In genomic region chr13:113959198-113959597, GRCh38 we compare ENCODE assay signal across 18 cellular contexts. TPM values are rescaled to one million over a fixed set of nuclear protein-coding genes. Genes with fewer than 3 reads are reported as not detected.
A peak's percentile ranks its signal among the peaks of the same experiment; 100 is the strongest.
DNase-seq lines count a peak whose midpoint lies in the region; ATAC-seq and TF ChIP-seq lines count a peak whose summit lies in the region.
"Had no signal": no experiment of that assay in that cellular context is flagged by ENCODE, and none has a peak within 500 bp of the region (broad histone marks: within the 10 kb centered on the region; RNA-seq: fewer than 3 reads in every experiment).

No MANE protein-coding gene starts in this region.

- no peaks in the 10 kb centered on the region for H3K79me2 ChIP-seq in MM.1S (ENCODE audit: low read length)

- H3K9me3 Mint-ChIP-seq in activated CD4-positive, alpha-beta T cell treated with anti-CD3 and anti-CD28 coated beads for 36 hours (ENCODE audit: low read depth), result peaks cover 12% of the 10 kb centered on the region
- H3K9me3 Mint-ChIP-seq in naive thymus-derived CD8-positive, alpha-beta T cell, result peaks cover 0 to 5% (median 0%) of the 10 kb centered on the region in 9 donors
- peaks cover 32% of the 10 kb centered on the region for H3K9me3 Mint-ChIP-seq in HFFc6

- POLR2A ChIA-PET in activated CD4-positive, alpha-beta T cell treated with anti-CD3 and anti-CD28 coated beads for 36 hours (lab: Charles Lee), result no interaction called here
- POLR2A ChIA-PET in naive thymus-derived CD8-positive, alpha-beta T cell (lab: Charles Lee), result interaction anchor here (1.1 kb wide), 1 partner anchor 38 kb away, joined by 3 read pairs; no protein-coding TSS in a partner anchor

- no peak overlapping the region for H3K27ac Mint-ChIP-seq in activated CD4-positive, alpha-beta T cell treated with anti-CD3 and anti-CD28 coated beads for 36 hours
- H3K27ac Mint-ChIP-seq in naive thymus-derived CD8-positive, alpha-beta T cell, result peak overlapping the region in 8 of 10 donors; percentile 4 to 92 (median 74)
- H3K27ac Mint-ChIP-seq in HFFc6, result no peak overlapping the region
- H3K27ac Mint-ChIP-seq: activated naive CD4-positive, alpha-beta T cell treated with anti-CD3 and anti-CD28 coated beads, Interleukin-2, amount 10 ng/mL, durations not matched to agents 7 days and 5 days had no signal

- no peak for TF ChIP-seq POLR2A in body of pancreas (IDR thresholded peaks at IDR 0.05)

- H3K9me3 ChIP-seq in body of pancreas (no peaks in the 10 kb centered on the region), MM.1S (replicated peaks; ENCODE audit: insufficient read depth, low read length) (no peaks in the 10 kb centered on the region)

- TF ChIP-seq CTCF in body of pancreas (IDR thresholded peaks at IDR 0.05) (no peak), HFFc6 (IDR thresholded peaks at IDR 0.05) (no peak), MM.1S (IDR thresholded peaks at IDR 0.05; ENCODE audit: low read length) (no peak)

- H3K36me3 ChIP-seq in body of pancreas (replicated peaks in 1 of 2; ENCODE audit: insufficient read depth in 1 of 2, low read depth in 2 of 2), result no peaks in the 10 kb centered on the region
- H3K36me3 ChIP-seq in MM.1S (replicated peaks; ENCODE audit: insufficient read depth, low read length), result no peaks in the 10 kb centered on the region
- H3K36me3 ChIP-seq: transverse colon had no signal

- H3K4me3 Mint-ChIP-seq in activated CD4-positive, alpha-beta T cell treated with anti-CD3 and anti-CD28 coated beads for 36 hours, result no peak overlapping the region
- H3K4me3 Mint-ChIP-seq in naive thymus-derived CD8-positive, alpha-beta T cell, result peak overlapping the region in 2 of 10 donors; percentile 37 to 54
- H3K4me3 Mint-ChIP-seq in HFFc6, result no peak overlapping the region
- H3K4me3 Mint-ChIP-seq: activated naive CD4-positive, alpha-beta T cell treated with anti-CD3 and anti-CD28 coated beads, Interleukin-2, amount 10 ng/mL, durations not matched to agents 7 days and 5 days had no signal

- H3K4me3 ChIP-seq in body of pancreas (no peak overlapping the region), MM.1S (ENCODE audit: low read length) (no peak overlapping the region)
- H3K4me3 ChIP-seq: skin epidermis, transverse colon had no signal

- no peaks in the 10 kb centered on the region for H3K27me3 Mint-ChIP-seq in activated CD4-positive, alpha-beta T cell treated with anti-CD3 and anti-CD28 coated beads for 36 hours
- no peaks in the 10 kb centered on the region for H3K27me3 Mint-ChIP-seq in naive thymus-derived CD8-positive, alpha-beta T cell
- H3K27me3 Mint-ChIP-seq in HFFc6 (ENCODE audit: insufficient read depth), result peaks cover 18% of the 10 kb centered on the region
- H3K27me3 Mint-ChIP-seq: activated naive CD4-positive, alpha-beta T cell treated with anti-CD3 and anti-CD28 coated beads, Interleukin-2, amount 10 ng/mL, durations not matched to agents 7 days and 5 days; CD4-positive, CD25-positive, alpha-beta regulatory T cell had no signal

- no peak overlapping the region for H2AFZ ChIP-seq in MM.1S (ENCODE audit: low read length)

- no peaks in the 10 kb centered on the region for H3K4me1 ChIP-seq in body of pancreas
- no peaks in the 10 kb centered on the region for H3K4me1 ChIP-seq in MM.1S (ENCODE audit: low read length)
- H3K4me1 ChIP-seq: transverse colon had no signal

- WGBS in body of pancreas, 2 donors, result 50 to 71% methylated on average over 1 of the region's 1 CpG

- peaks cover 37% of the 10 kb centered on the region for H3K36me3 Mint-ChIP-seq in activated CD4-positive, alpha-beta T cell treated with anti-CD3 and anti-CD28 coated beads for 36 hours (ENCODE audit: low read depth)
- H3K36me3 Mint-ChIP-seq in naive thymus-derived CD8-positive, alpha-beta T cell, result peaks cover 9 to 32% (median 13%) of the 10 kb centered on the region in 3 donors
- H3K36me3 Mint-ChIP-seq in HFFc6 (ENCODE audit: low read depth), result peaks cover 86% of the 10 kb centered on the region

- H3K27ac ChIP-seq in body of pancreas (no peak overlapping the region), MM.1S (ENCODE audit: low read length) (no peak overlapping the region)
- H3K27ac ChIP-seq: skin epidermis, transverse colon had no signal

- H3K4me1 Mint-ChIP-seq in activated CD4-positive, alpha-beta T cell treated with anti-CD3 and anti-CD28 coated beads for 36 hours, result peaks cover 3% of the 10 kb centered on the region
- H3K4me1 Mint-ChIP-seq in naive thymus-derived CD8-positive, alpha-beta T cell, result peaks cover 0 to 19% (median 7%) of the 10 kb centered on the region in 4 donors
- no peaks in the 10 kb centered on the region for H3K4me1 Mint-ChIP-seq in HFFc6 (ENCODE audit: low read depth)
- H3K4me1 Mint-ChIP-seq: activated naive CD4-positive, alpha-beta T cell treated with anti-CD3 and anti-CD28 coated beads, Interleukin-2, amount 10 ng/mL, durations not matched to agents 7 days and 5 days had no signal

- H3K9me2 ChIP-seq in MM.1S (replicated peaks; ENCODE audit: insufficient read depth, low read length), result no peaks in the 10 kb centered on the region

- H3F3A ChIP-seq in MM.1S (ENCODE audit: insufficient read depth, low read length), result no peaks in the 10 kb centered on the region

- H4K20me1 ChIP-seq in MM.1S (ENCODE audit: insufficient read depth, low read length), result no peaks in the 10 kb centered on the region

- no peaks in the 10 kb centered on the region for H3K27me3 ChIP-seq in body of pancreas
- no peaks in the 10 kb centered on the region for H3K27me3 ChIP-seq in MM.1S (replicated peaks; ENCODE audit: insufficient read depth, low read length)
- H3K27me3 ChIP-seq: transverse colon had no signal

- ATAC-seq in activated CD4-positive, alpha-beta T cell treated with anti-CD3 and anti-CD28 coated beads for 36 hours, result peak; percentile 72
- ATAC-seq in body of pancreas (peak; percentile 77), GM19467 (IDR thresholded peaks at IDR 0.05; ENCODE audit: unreplicated experiment) (no peak)
- ATAC-seq in naive thymus-derived CD8-positive, alpha-beta T cell, result peak in 1 of 2 donors; percentile 22

- CTCF ChIA-PET in activated CD4-positive, alpha-beta T cell treated with anti-CD3 and anti-CD28 coated beads for 36 hours (lab: Charles Lee), result interaction anchor here (1.1 kb wide), 1 partner anchor 267 kb away, joined by 3 read pairs; no protein-coding TSS in a partner anchor

- no peak for DNase-seq in activated CD4-positive, alpha-beta T cell treated with anti-CD3 and anti-CD28 coated beads for 36 hours
- DNase-seq in activated CD4-positive, alpha-beta T cell treated with anti-CD3 and anti-CD28 coated beads, Interleukin-2, amount 50 U/mL, for 1 hour, result no peak
- DNase-seq in HT1080 (ENCODE audit: low read depth), result peak; percentile 77
- DNase-seq in body of pancreas, result peak in 1 of 4 donors; percentile 37
- no peak for DNase-seq in naive thymus-derived CD8-positive, alpha-beta T cell
- no peak for DNase-seq in HFFc6
- no peak for DNase-seq in MM.1S
- DNase-seq: activated naive CD4-positive, alpha-beta T cell treated with anti-CD3 and anti-CD28 coated beads, Interleukin-2, amount 10 ng/mL, durations not matched to agents 7 days and 5 days; CD4-positive, CD25-positive, alpha-beta regulatory T cell; hypothalamus; NCI-H1092; NCI-H82; stimulated activated CD4-positive, alpha-beta T cell treated with anti-CD3 and anti-CD28 coated beads, Interleukin-4, amount 100 ng/mL, for 4 hours; T-helper 1 cell; transverse colon had no signal

- no peak overlapping the region for H3K9ac ChIP-seq in MM.1S (ENCODE audit: low read length)

- no peak overlapping the region for H3K4me2 ChIP-seq in MM.1S (ENCODE audit: low read depth, low read length)

- intact Hi-C loops in activated CD4-positive, alpha-beta T cell treated with anti-CD3 and anti-CD28 coated beads for 36 hours (cut with DNase I, micrococcal nuclease), result no loop called here
- intact Hi-C loops in body of pancreas (cut with DNase I), result no loop called here

RNA-seq across cellular contexts. Expression of gene C13orf46, which starts 14.7 kb away (rescaled TPM):
- total RNA-seq in activated CD4-positive, alpha-beta T cell treated with anti-CD3 and anti-CD28 coated beads for 36 hours, result 1 to 10 TPM; 1.6 to 2.2 TPM
- 0.03 and 0.23 TPM in 2 replicates for total RNA-seq in HT1080 (2014; rRNA removed; shearing (Covaris generic))
- polyA plus RNA-seq in HT1080 (2015; cell fraction: cytosol; rRNA removed), result 0.34 and 0.36 TPM in 2 replicates
- 3.6 and 4.0 TPM in 2 replicates for polyA plus RNA-seq in HT1080 (2015; cell fraction: nucleus; rRNA removed)
- 10 to 100 TPM; 28.8 to 38.6 TPM for total RNA-seq in body of pancreas
- 10 to 100 TPM; 15.6 to 16.2 TPM for total RNA-seq in naive thymus-derived CD8-positive, alpha-beta T cell
- polyA plus RNA-seq in naive thymus-derived CD8-positive, alpha-beta T cell, result 1 to 10 TPM in 1 of 3 donors, under 1 TPM in 2; 0.43 to 1.8 (median 0.67) TPM
- total RNA-seq in HFFc6 (2021; fragmentation: NEBNext Ultra II Directional; extraction: Animal tissue kit (Norgen Biotek cat#: 25700)), result 1 to 10 TPM; 1.4 to 2.5 (median 2.0) TPM
- total RNA-seq: Daoy had no signal

Comparison
In these comparisons a context has a peak if more than half of its experiments do, and no peak if none do; other contexts are left out.
1. H3K27ac Mint-ChIP-seq: peak in naive thymus-derived CD8-positive, alpha-beta T cell (8 of 10); none in activated CD4-positive, alpha-beta T cell treated with anti-CD3 and anti-CD28 coated beads for 36 hours (single experiment) and HFFc6 (single experiment).
2. RNA of gene C13orf46, which starts 14.7 kb away (total RNA-seq): 28.8 to 38.6 TPM in body of pancreas and 15.6 to 16.2 TPM in naive thymus-derived CD8-positive, alpha-beta T cell; 1.4 to 2.5 TPM in HFFc6, 1.6 to 2.2 TPM in activated CD4-positive, alpha-beta T cell treated with anti-CD3 and anti-CD28 coated beads for 36 hours and 0.03 to 0.23 TPM in HT1080; every median in the first group is over 4 times any median in the second.